Comparison of ENCODE assay signal across 1 cellular context in the genomic region with DNA sequence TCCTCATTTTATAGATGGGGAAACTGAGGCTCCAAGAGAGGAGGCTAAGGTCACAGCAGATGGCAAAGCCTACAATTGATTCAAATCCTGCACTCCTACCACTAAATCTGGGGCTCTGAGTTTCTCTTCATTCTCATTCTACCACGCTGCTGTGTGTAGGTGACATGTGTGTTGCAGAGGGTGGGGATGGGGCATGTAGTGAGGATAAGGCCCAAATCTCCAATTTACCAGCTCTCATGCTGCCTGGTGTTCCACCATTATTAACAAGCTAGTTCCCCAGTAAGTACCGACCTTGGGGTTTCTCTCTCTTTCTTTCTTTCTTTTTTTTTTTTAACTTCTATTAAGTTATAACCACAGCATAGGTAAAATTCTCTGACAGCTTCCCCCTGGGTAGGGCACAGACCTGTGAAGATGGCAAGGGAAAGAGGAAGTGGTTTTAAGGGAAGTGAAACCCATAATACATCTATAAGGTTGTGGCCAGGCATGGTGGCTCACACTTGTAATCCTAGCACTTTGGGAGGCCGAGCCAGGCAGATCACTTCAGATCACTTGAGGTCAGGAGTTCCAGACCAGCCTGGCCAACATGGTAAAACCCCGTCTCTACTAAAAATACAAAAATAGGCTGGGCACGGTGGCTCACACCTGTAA.
TF ChIP-seq lines count a peak whose summit lies in the region.

No MANE protein-coding gene starts in this region.

TF ChIP-seq in K562, 482 proteins besides CTCF, POLR2A, EP300 and RAD21:
- TF ChIP-seq STAT5A (IDR thresholded peaks at IDR 0.05; ENCODE audit: borderline replicate concordance, low read length), result no peak
- TF ChIP-seq GATAD2A (IDR thresholded peaks at IDR 0.05), result no peak
- TF ChIP-seq CHCHD3 (CRISPR knock-in tag; IDR thresholded peaks at IDR 0.05), result no peak
- TF ChIP-seq SPI1 (IDR thresholded peaks at IDR 0.05; ENCODE audit: borderline replicate concordance, low read depth, low read length), result peak; percentile 82
- TF ChIP-seq, protein P1, sequence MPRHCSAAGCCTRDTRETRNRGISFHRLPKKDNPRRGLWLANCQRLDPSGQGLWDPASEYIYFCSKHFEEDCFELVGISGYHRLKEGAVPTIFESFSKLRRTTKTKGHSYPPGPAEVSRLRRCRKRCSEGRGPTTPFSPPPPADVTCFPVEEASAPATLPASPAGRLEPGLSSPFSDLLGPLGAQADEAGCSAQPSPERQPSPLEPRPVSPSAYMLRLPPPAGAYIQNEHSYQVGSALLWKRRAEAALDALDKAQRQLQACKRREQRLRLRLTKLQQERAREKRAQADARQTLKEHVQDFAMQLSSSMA (CRISPR knock-in tag; IDR thresholded peaks at IDR 0.05), result no peak
- no peak for TF ChIP-seq MXD1 (CRISPR knock-in tag; IDR thresholded peaks at IDR 0.05; ENCODE audit: borderline replicate concordance, poor library complexity, severe bottlenecking)
- TF ChIP-seq ZFPM2 (CRISPR knock-in tag; IDR thresholded peaks at IDR 0.05), result no peak
- TF ChIP-seq ZNF764 (CRISPR knock-in tag; IDR thresholded peaks at IDR 0.05; ENCODE audit: low read depth), result no peak
